In genomic region chr7:87747681-87748080, GRCh38 we compare ENCODE assay signal across 21 cellular contexts.
DNase-seq lines count a peak whose midpoint lies in the region; ATAC-seq, FAIRE-seq and TF ChIP-seq lines count a peak whose summit lies in the region.
"Had no signal": no experiment of that assay in that cellular context is flagged by ENCODE, and none has a peak within 500 bp of the region (broad histone marks: within the 10 kb centered on the region; RNA-seq: fewer than 3 reads in every experiment).

No MANE protein-coding gene starts in this region.

- H3K4me3 ChIP-seq in HUES6 (ENCODE audit: low read depth, low read length) (peak overlapping the region; percentile 26; the same call in 1 of the 2 replicates), iPS-20b (ENCODE audit: low read length) (peak overlapping the region; percentile 41; the same call in 1 of the 2 replicates), mucosa of descending colon (no peak overlapping the region), small intestine (ENCODE audit: low read depth in 1 of 2, low read length in 2 of 2) (no peak overlapping the region)

- no peak overlapping the region for H3K27ac Mint-ChIP-seq in WTC11
- no peak overlapping the region for H3K27ac Mint-ChIP-seq in osteocyte (ENCODE audit: unreplicated experiment)
- H3K27ac Mint-ChIP-seq: CD4-positive, CD25-positive, alpha-beta regulatory T cell; CD8-positive, alpha-beta memory T cell had no signal

- no peak overlapping the region for H3K27ac ChIP-seq in HUES6 (ENCODE audit: low read depth, low read length)
- H3K27ac ChIP-seq in iPS-20b (ENCODE audit: low read length): peak overlapping the region; percentile 63
- H3K27ac ChIP-seq in small intestine (ENCODE audit: low read depth in 1 of 2, low read length in 1 of 2): no peak overlapping the region
- H3K27ac ChIP-seq: HL-60 had no signal

- POLR2A ChIA-PET in WTC11 (lab: Charles Lee): no interaction called here

- ATAC-seq in WTC11 (peak; percentile 67), mucosa of descending colon (no peak), GM21717 (IDR thresholded peaks at IDR 0.05; ENCODE audit: unreplicated experiment) (no peak)

- CTCF ChIA-PET in WTC11 (lab: Charles Lee): interaction anchor here (0.6 to 2.0 kb wide), 11 partner anchors 9 to 422 kb away, joined by 3 to 6 read pairs (median 4); partner anchors contain the start of genes ABCB1 and ADAM22

- no peak for DNase-seq in WTC11 (ENCODE audit: low spot score)
- peak; percentile 73 for DNase-seq in osteocyte (ENCODE audit: extremely low spot score, unreplicated experiment)
- DNase-seq in mucosa of descending colon: no peak
- DNase-seq in NCI-H1105 (lab: John Stamatoyannopoulos, UW): no peak
- DNase-seq in small intestine: no peak
- DNase-seq: ACHN; BE2C; C1 segment of cervical spinal cord; CD8-positive, alpha-beta memory T cell; HCEC 1CT had no signal

- H3K9ac ChIP-seq in HUES6 (ENCODE audit: low read length) (peak overlapping the region; percentile 1), iPS-20b (ENCODE audit: low read depth, low read length) (peak overlapping the region; percentile 51; the same call in 1 of the 2 replicates)

- H3K4me1 ChIP-seq in HUES6 (ENCODE audit: control insufficient read depth, insufficient read depth, low read length) (peaks cover 11% of the 10 kb centered on the region; the same call in 1 of the 2 replicates), iPS-20b (ENCODE audit: insufficient read depth, low read length) (peaks cover 12% of the 10 kb centered on the region; the same call in 1 of the 2 replicates), mucosa of descending colon (ENCODE audit: low read depth) (no peaks in the 10 kb centered on the region), small intestine (ENCODE audit: control insufficient read depth in 2 of 2, insufficient read depth in 1 of 2, low read depth in 1 of 2, low read length in 1 of 2) (no peaks in the 10 kb centered on the region)
- H3K4me1 ChIP-seq: BE2C, Caco-2 had no signal

- H3K4me3 Mint-ChIP-seq in WTC11 (no peak overlapping the region), osteocyte (ENCODE audit: unreplicated experiment) (no peak overlapping the region)
- H3K4me3 Mint-ChIP-seq: CD4-positive, CD25-positive, alpha-beta regulatory T cell; CD8-positive, alpha-beta memory T cell; IgD-negative memory B cell had no signal

- H3K4me1 Mint-ChIP-seq in WTC11 (peaks cover 16% of the 10 kb centered on the region), osteocyte (ENCODE audit: unreplicated experiment) (no peaks in the 10 kb centered on the region)
- H3K4me1 Mint-ChIP-seq: CD4-positive, CD25-positive, alpha-beta regulatory T cell; CD8-positive, alpha-beta memory T cell; IgD-negative memory B cell had no signal

- H3K36me3 ChIP-seq in HUES6 (ENCODE audit: control insufficient read depth, insufficient read depth, low read length): no peaks in the 10 kb centered on the region
- H3K36me3 ChIP-seq in iPS-20b (ENCODE audit: insufficient read depth, low read depth, low read length): no peaks in the 10 kb centered on the region
- H3K36me3 ChIP-seq in mucosa of descending colon (ENCODE audit: low read depth): no peaks in the 10 kb centered on the region
- no peaks in the 10 kb centered on the region for H3K36me3 ChIP-seq in small intestine (ENCODE audit: control insufficient read depth in 2 of 2, insufficient read depth in 2 of 2, low read length in 2 of 2)
- H3K36me3 ChIP-seq: BE2C had no signal

- 87 to 92% (median 87%) methylated on average over 4 of the region's 4 CpGs for WGBS in small intestine, 3 donors

- no peak for FAIRE-seq in small intestine (lab: Jason Lieb, UNC)
- FAIRE-seq: A204.1, D721Med, G401.6, GM12891 had no signal

- H3K36me3 Mint-ChIP-seq in WTC11: no peaks in the 10 kb centered on the region
- H3K36me3 Mint-ChIP-seq in osteocyte (ENCODE audit: unreplicated experiment): no peaks in the 10 kb centered on the region
- H3K36me3 Mint-ChIP-seq: CD4-positive, CD25-positive, alpha-beta regulatory T cell; CD8-positive, alpha-beta memory T cell; IgD-negative memory B cell had no signal

- H3K9me3 Mint-ChIP-seq in WTC11: no peaks in the 10 kb centered on the region
- no peaks in the 10 kb centered on the region for H3K9me3 Mint-ChIP-seq in osteocyte (ENCODE audit: unreplicated experiment)
- H3K9me3 Mint-ChIP-seq: IgD-negative memory B cell had no signal

- H3K9me3 ChIP-seq in HUES6 (ENCODE audit: control insufficient read depth, insufficient read depth, low read depth, low read length) (no peaks in the 10 kb centered on the region), iPS-20b (ENCODE audit: insufficient read depth, low read depth, low read length) (no peaks in the 10 kb centered on the region), mucosa of descending colon (no peaks in the 10 kb centered on the region), small intestine (ENCODE audit: control insufficient read depth, low read depth) (no peaks in the 10 kb centered on the region)
- H3K9me3 ChIP-seq: BE2C, Caco-2 had no signal

- H3K27me3 Mint-ChIP-seq in WTC11 (ENCODE audit: low read depth) (no peaks in the 10 kb centered on the region), osteocyte (ENCODE audit: unreplicated experiment) (peaks cover 15% of the 10 kb centered on the region)
- H3K27me3 Mint-ChIP-seq: CD4-positive, CD25-positive, alpha-beta regulatory T cell; IgD-negative memory B cell had no signal

- intact Hi-C loops in mucosa of descending colon (cut with DNase I, micrococcal nuclease): no loop called here

- no peak for TF ChIP-seq CTCF in WTC11 (IDR thresholded peaks at IDR 0.05)
- TF ChIP-seq CTCF in osteocyte (IDR thresholded peaks at IDR 0.05): no peak
- TF ChIP-seq CTCF in mucosa of descending colon (IDR thresholded peaks at IDR 0.05): no peak

- no peaks in the 10 kb centered on the region for H3K27me3 ChIP-seq in HUES6 (ENCODE audit: control insufficient read depth, insufficient read depth, low read length)
- H3K27me3 ChIP-seq in iPS-20b (ENCODE audit: insufficient read depth, low read length): no peaks in the 10 kb centered on the region
- H3K27me3 ChIP-seq in small intestine (ENCODE audit: control insufficient read depth in 2 of 2, insufficient read depth in 2 of 2, low read length in 2 of 2): no peaks in the 10 kb centered on the region
- H3K27me3 ChIP-seq: BE2C had no signal

TF ChIP-seq in WTC11, 78 proteins besides CTCF, POLR2A, EP300 and RAD21 (continues in another document):
- TF ChIP-seq ERG (CRISPR knock-in tag; IDR thresholded peaks at IDR 0.05) (no peak), PRDM15 (CRISPR knock-in tag; IDR thresholded peaks at IDR 0.05) (no peak), ZNF219 (CRISPR knock-in tag; IDR thresholded peaks at IDR 0.05; ENCODE audit: borderline replicate concordance) (no peak), NR2C2 (CRISPR knock-in tag; IDR thresholded peaks at IDR 0.05) (no peak), MLX (CRISPR knock-in tag; IDR thresholded peaks at IDR 0.05) (no peak), MAX (CRISPR knock-in tag; IDR thresholded peaks at IDR 0.05) (no peak), EMX1 (CRISPR knock-in tag; IDR thresholded peaks at IDR 0.05) (no peak), HMGA2 (CRISPR knock-in tag; IDR thresholded peaks at IDR 0.05) (no peak), FOXJ3 (CRISPR knock-in tag; IDR thresholded peaks at IDR 0.05; ENCODE audit: borderline replicate concordance) (no peak), GABPB1 (CRISPR knock-in tag; IDR thresholded peaks at IDR 0.05) (no peak), NR3C1 (CRISPR knock-in tag; conservative IDR thresholded peaks at IDR 0.05; ENCODE audit: low read depth) (no peak), CREB1 (CRISPR knock-in tag; IDR thresholded peaks at IDR 0.05) (no peak)

Comparison
In these comparisons a context has a peak if more than half of its experiments do, and no peak if none do; other contexts are left out.
1. H3K4me3 ChIP-seq: peak in HUES6 (single experiment) and iPS-20b (single experiment); none in mucosa of descending colon (single experiment) and small intestine (0 of 2).